1 cellular context compared by ENCODE assay signal in the genomic region with DNA sequence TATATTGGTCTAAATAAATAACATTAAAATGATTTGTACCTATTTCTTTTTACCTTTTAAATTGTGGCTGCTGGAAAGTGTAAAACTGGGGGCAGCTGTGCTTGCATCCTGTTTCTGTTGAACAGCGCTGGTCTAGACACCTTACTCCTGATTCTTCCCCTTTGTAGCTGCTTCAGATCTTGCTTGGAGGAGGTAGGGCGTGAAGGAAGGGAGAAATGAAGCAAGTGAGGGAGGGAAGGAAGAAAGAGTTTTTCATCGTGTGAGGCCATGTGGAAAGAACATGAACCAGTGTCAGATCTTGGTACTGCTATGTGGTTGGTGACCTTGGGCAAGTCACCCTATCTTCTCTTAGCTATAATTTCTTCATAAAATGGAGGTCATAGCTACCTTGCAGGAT.
TF ChIP-seq lines count a peak whose summit lies in the region.

No MANE protein-coding gene starts in this region.

TF ChIP-seq in H1, 55 proteins besides CTCF, POLR2A, EP300 and RAD21 (continued from another document):
- TF ChIP-seq, protein P1, sequence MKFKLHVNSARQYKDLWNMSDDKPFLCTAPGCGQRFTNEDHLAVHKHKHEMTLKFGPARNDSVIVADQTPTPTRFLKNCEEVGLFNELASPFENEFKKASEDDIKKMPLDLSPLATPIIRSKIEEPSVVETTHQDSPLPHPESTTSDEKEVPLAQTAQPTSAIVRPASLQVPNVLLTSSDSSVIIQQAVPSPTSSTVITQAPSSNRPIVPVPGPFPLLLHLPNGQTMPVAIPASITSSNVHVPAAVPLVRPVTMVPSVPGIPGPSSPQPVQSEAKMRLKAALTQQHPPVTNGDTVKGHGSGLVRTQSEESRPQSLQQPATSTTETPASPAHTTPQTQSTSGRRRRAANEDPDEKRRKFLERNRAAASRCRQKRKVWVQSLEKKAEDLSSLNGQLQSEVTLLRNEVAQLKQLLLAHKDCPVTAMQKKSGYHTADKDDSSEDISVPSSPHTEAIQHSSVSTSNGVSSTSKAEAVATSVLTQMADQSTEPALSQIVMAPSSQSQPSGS (IDR thresholded peaks at IDR 0.05; ENCODE audit: low read length), result no peak
- TF ChIP-seq, protein P2, sequence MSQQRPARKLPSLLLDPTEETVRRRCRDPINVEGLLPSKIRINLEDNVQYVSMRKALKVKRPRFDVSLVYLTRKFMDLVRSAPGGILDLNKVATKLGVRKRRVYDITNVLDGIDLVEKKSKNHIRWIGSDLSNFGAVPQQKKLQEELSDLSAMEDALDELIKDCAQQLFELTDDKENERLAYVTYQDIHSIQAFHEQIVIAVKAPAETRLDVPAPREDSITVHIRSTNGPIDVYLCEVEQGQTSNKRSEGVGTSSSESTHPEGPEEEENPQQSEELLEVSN (IDR thresholded peaks at IDR 0.05), result no peak
- TF ChIP-seq CHD2 (IDR thresholded peaks at IDR 0.05; ENCODE audit: low read length), result no peak
- TF ChIP-seq EGR1 (IDR thresholded peaks at IDR 0.05; ENCODE audit: borderline replicate concordance, low read depth, low read length), result no peak
- TF ChIP-seq CBX8 (IDR thresholded peaks at IDR 0.05; ENCODE audit: borderline replicate concordance, low read depth, low read length), result no peak
